In the genomic region with DNA sequence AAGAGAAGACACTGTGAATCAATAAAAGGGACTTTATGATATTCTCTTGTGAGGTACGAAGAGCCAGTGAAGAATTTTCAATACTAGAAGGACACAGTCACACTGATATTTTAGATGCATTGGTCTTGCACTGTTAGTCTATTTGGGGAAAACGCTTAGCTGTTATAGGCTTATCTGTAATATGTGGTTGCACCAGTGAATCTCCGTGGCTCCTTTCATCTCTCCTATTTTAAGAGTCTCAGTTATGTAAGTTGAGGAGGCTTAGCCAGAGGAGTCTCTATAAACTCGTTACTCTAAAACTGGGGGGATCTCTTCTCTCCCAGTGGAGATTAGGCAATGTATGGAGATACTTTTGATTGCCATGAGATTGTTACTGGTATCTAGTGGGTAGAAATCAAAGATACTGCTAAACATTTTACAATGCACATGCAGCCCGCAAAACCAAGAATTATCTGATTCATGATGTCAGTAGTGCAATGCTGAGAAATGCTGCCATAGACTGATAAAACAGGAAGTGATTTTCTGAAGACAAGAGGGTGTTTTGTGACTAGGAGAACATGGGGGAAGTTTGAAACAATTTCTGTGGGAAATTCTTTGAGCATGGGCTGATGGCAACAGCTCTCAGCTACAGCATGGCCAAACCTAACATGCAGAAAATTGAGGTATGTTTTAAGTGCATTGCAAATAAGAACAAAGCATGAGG, we compare ENCODE assay signal across 1 cellular context.
TF ChIP-seq lines count a peak whose summit lies in the region.

No MANE protein-coding gene starts in this region.

TF ChIP-seq in GM12878, 131 proteins besides CTCF, POLR2A, EP300 and RAD21 (continued from another document):
- TF ChIP-seq, protein P1, sequence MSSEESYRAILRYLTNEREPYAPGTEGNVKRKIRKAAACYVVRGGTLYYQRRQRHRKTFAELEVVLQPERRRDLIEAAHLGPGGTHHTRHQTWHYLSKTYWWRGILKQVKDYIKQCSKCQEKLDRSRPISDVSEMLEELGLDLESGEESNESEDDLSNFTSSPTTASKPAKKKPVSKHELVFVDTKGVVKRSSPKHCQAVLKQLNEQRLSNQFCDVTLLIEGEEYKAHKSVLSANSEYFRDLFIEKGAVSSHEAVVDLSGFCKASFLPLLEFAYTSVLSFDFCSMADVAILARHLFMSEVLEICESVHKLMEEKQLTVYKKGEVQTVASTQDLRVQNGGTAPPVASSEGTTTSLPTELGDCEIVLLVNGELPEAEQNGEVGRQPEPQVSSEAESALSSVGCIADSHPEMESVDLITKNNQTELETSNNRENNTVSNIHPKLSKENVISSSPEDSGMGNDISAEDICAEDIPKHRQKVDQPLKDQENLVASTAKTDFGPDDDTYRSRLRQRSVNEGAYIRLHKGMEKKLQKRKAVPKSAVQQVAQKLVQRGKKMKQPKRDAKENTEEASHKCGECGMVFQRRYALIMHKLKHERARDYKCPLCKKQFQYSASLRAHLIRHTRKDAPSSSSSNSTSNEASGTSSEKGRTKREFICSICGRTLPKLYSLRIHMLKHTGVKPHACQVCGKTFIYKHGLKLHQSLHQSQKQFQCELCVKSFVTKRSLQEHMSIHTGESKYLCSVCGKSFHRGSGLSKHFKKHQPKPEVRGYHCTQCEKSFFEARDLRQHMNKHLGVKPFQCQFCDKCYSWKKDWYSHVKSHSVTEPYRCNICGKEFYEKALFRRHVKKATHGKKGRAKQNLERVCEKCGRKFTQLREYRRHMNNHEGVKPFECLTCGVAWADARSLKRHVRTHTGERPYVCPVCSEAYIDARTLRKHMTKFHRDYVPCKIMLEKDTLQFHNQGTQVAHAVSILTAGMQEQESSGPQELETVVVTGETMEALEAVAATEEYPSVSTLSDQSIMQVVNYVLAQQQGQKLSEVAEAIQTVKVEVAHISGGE (CRISPR knock-in tag; IDR thresholded peaks at IDR 0.05) = no peak
- TF ChIP-seq SPI1 (IDR thresholded peaks at IDR 0.05; ENCODE audit: borderline replicate concordance, insufficient read depth, low read depth, low read length) = peak; percentile 58; the same call in 1 of the 2 replicates
TF ChIP-seq in GM12878: peak in this region for 1.
